In the genomic region with DNA sequence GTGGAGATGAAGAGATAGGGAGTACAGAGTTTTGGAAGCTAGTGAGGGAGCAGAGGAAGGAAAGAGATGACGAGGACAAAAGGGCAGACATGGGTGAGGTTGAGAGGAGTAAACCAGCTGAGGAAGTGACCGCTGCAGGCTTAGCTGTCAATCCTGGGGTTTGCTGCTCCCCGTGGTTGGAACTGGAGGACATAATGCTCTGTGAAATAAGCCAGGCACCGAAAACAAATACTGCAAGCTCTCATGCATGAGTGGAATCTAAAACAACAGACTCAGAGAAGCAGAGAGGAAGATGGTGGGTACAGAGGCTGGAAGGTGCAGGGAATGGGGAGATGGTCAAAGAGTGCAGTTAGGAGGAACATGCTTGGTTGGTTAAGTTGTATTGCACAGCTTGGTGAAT, we compare ENCODE assay signal across 17 cellular contexts.
DNase-seq lines count a peak whose midpoint lies in the region.
"Had no signal": no experiment of that assay in that cellular context is flagged by ENCODE, and none has a peak within 500 bp of the region (broad histone marks: within the 10 kb centered on the region; RNA-seq: fewer than 3 reads in every experiment).

No MANE protein-coding gene starts in this region.

- H3K36me3 Mint-ChIP-seq in activated naive CD4-positive, alpha-beta T cell treated with anti-CD3 and anti-CD28 coated beads, Interleukin-2, amount 10 ng/mL, durations not matched to agents 7 days and 5 days = no peaks in the 10 kb centered on the region
- H3K36me3 Mint-ChIP-seq: CD8-positive, alpha-beta memory T cell had no signal

- no peak for DNase-seq in activated naive CD4-positive, alpha-beta T cell treated with anti-CD3 and anti-CD28 coated beads, Interleukin-2, amount 10 ng/mL, durations not matched to agents 7 days and 5 days
- no peak for DNase-seq in activated naive CD4-positive, alpha-beta T cell treated with Interleukin-2 at 50 U/mL for 16 hours
- DNase-seq in NCI-H69 (lab: John Stamatoyannopoulos, UW) (peak; percentile 50), kidney glomerular epithelial cell (lab: John Stamatoyannopoulos, UW) (peak; percentile 43), iPS-NIHi11 (ENCODE audit: low spot score) (no peak), substantia nigra (lab: John Stamatoyannopoulos, UW) (no peak), NCI-H510A treated with DMSO at 0.1 percent for 48 hours (lab: John Stamatoyannopoulos, UW) (no peak)
- DNase-seq: C1 segment of cervical spinal cord; CD8-positive, alpha-beta memory T cell; GDM1; H7; IMR-90; NCI-H2029; NCI-H82; PC-3; RPMI8226; SHP77 treated with DMSO at 0.1 percent for 48 hours had no signal

- CTCF ChIA-PET in activated naive CD4-positive, alpha-beta T cell treated with anti-CD3 and anti-CD28 coated beads, Interleukin-2, amount 10 ng/mL, durations not matched to agents 7 days and 5 days (lab: Charles Lee) = no interaction called here

- peaks cover 5% of the 10 kb centered on the region for H3K27me3 Mint-ChIP-seq in activated naive CD4-positive, alpha-beta T cell treated with anti-CD3 and anti-CD28 coated beads, Interleukin-2, amount 10 ng/mL, durations not matched to agents 7 days and 5 days

- H3K27ac Mint-ChIP-seq in activated naive CD4-positive, alpha-beta T cell treated with anti-CD3 and anti-CD28 coated beads, Interleukin-2, amount 10 ng/mL, durations not matched to agents 7 days and 5 days = peak overlapping the region; percentile 53
- H3K27ac Mint-ChIP-seq: CD8-positive, alpha-beta memory T cell had no signal

- H3K27ac ChIP-seq in substantia nigra (ENCODE audit: low read depth, low read length, poor library complexity, severe bottlenecking) = no peak overlapping the region

- H3K4me1 Mint-ChIP-seq in activated naive CD4-positive, alpha-beta T cell treated with anti-CD3 and anti-CD28 coated beads, Interleukin-2, amount 10 ng/mL, durations not matched to agents 7 days and 5 days = no peaks in the 10 kb centered on the region
- H3K4me1 Mint-ChIP-seq: CD8-positive, alpha-beta memory T cell had no signal

- H3K4me3 Mint-ChIP-seq in activated naive CD4-positive, alpha-beta T cell treated with anti-CD3 and anti-CD28 coated beads, Interleukin-2, amount 10 ng/mL, durations not matched to agents 7 days and 5 days = no peak overlapping the region
- H3K4me3 Mint-ChIP-seq: CD8-positive, alpha-beta memory T cell had no signal

- no peaks in the 10 kb centered on the region for H3K9me3 Mint-ChIP-seq in activated naive CD4-positive, alpha-beta T cell treated with anti-CD3 and anti-CD28 coated beads, Interleukin-2, amount 10 ng/mL, durations not matched to agents 7 days and 5 days
- H3K9me3 Mint-ChIP-seq: CD8-positive, alpha-beta memory T cell had no signal

Comparison
In these comparisons a context has a peak if more than half of its experiments do, and no peak if none do; other contexts are left out.
1. DNase-seq: peak in NCI-H69 (single experiment) and kidney glomerular epithelial cell (single experiment); none in activated naive CD4-positive, alpha-beta T cell treated with anti-CD3 and anti-CD28 coated beads, Interleukin-2, amount 10 ng/mL, durations not matched to agents 7 days and 5 days (single experiment), activated naive CD4-positive, alpha-beta T cell treated with Interleukin-2 at 50 U/mL for 16 hours (single experiment), iPS-NIHi11 (single experiment), substantia nigra (0 of 49) and NCI-H510A treated with DMSO at 0.1 percent for 48 hours (single experiment).